ENCODE assay signal across 8 cellular contexts in the genomic region with DNA sequence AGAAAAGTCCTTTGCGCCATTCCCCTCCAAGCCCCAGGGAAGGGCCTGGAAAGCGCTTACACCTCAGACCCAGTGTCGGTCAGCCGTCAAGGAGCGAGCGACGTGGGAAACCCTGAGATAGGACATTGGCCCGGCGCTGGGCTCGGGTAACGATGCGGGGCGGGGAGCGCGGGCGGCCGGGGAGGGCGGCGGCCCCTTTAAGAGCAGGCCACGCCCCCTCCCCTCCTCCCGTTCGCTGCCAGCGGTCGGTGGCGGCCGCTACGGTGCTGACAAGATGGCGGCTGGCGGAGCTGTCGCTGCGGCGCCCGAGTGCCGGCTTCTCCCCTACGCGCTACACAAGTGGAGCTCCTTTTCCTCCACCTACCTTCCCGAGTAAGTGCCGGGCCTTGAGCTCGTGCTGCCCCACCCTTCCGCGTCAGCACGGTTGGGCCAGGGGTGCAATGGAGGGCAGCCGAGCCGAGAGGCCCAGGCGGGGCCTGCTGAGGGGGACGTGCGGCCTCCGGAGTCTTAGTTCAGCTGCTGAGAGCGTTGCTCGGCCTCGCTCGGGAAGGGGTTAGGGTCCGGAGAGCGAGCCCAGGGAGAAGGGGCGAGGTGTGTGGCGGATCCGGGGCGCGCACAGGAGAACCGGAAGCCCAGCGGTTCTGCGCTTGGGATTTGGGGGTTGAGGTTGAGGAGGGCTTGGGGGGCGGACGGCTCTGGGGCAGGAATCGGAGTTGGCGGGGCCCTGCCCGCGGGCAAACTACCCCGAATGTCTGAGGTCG. TPM values are rescaled to one million over a fixed set of nuclear protein-coding genes. Genes with fewer than 3 reads are reported as not detected.
DNase-seq lines count a peak whose midpoint lies in the region; ATAC-seq and TF ChIP-seq lines count a peak whose summit lies in the region.

A gene (plus strand): TSS at position 251 of the 761 bp plus-strand sequence. CDS start 24 bp downstream, at position 275.

- TF ChIP-seq CTCF in colonic mucosa (IDR thresholded peaks at IDR 0.05), result no peak

- H3K27me3 ChIP-seq in colonic mucosa, result no peaks in the 10 kb centered on the region

- peak; percentile 95 for DNase-seq in Ammon's horn (ENCODE audit: low spot score)
- DNase-seq in NCI-H510A (lab: John Stamatoyannopoulos, UW), result peak; percentile 62
- peak; percentile 94 for DNase-seq in activated CD4-positive, alpha-beta T cell treated with anti-CD3 and anti-CD28 coated beads for 48 hours
- peak; percentile 92 for DNase-seq in colonic mucosa
- peak; percentile 97 for DNase-seq in left kidney (ENCODE audit: low read depth, low spot score)
- DNase-seq in stimulated activated CD4-positive, alpha-beta T cell treated with anti-CD3 and anti-CD28 coated beads, Interleukin-1b, Interleukin-23, amount 100 ng/mL, for 48 hours, result peak; percentile 89

- H3K27ac ChIP-seq in colonic mucosa, result peak within 1 kb of the TSS; percentile 92

- no peaks in the 10 kb centered on the region for H3K9me3 ChIP-seq in colonic mucosa

- H3K36me3 ChIP-seq in colonic mucosa, result no peaks in the 10 kb centered on the region

- H3K4me3 ChIP-seq in colonic mucosa, result peak within 1 kb of the TSS; percentile 76

- peaks cover 11% of the 10 kb centered on the region for H3K4me1 ChIP-seq in colonic mucosa

- peak within 1 kb of the TSS; percentile 73 to 99 for H3K9ac ChIP-seq in colonic mucosa (ENCODE audit: low read depth in 2 of 2, low read length in 2 of 2)

- ATAC-seq in GM19043 (IDR thresholded peaks at IDR 0.05; ENCODE audit: low read depth, unreplicated experiment) (peak; percentile 80), HG03354 (IDR thresholded peaks at IDR 0.05; ENCODE audit: poor library complexity, severe bottlenecking, unreplicated experiment) (peak; percentile 89)

- intact Hi-C loops in colonic mucosa (cut with DNase I), result loop anchor here (10.0 kb wide), 1 partner anchor 223 kb away; no protein-coding TSS in a partner anchor

RNA-seq across cellular contexts. Expression of the gene that starts here (rescaled TPM):
- 10 to 100 TPM; 35.1 to 48.7 TPM for total RNA-seq in colonic mucosa

Comparison
In these comparisons a context has a peak if more than half of its experiments do, and no peak if none do; other contexts are left out.
1. Peak in every context shown above with its lines: DNase-seq, ATAC-seq, H3K4me3 ChIP-seq and H3K27ac ChIP-seq.